In genomic region chr3:57592306-57592705, GRCh38 we compare ENCODE assay signal across 32 cellular contexts. TPM values are rescaled to one million over a fixed set of nuclear protein-coding genes. Genes with fewer than 3 reads are reported as not detected.
DNase-seq lines count a peak whose midpoint lies in the region; ATAC-seq, FAIRE-seq and TF ChIP-seq lines count a peak whose summit lies in the region.
"Had no signal": no experiment of that assay in that cellular context is flagged by ENCODE, and none has a peak within 500 bp of the region (broad histone marks: within the 10 kb centered on the region; RNA-seq: fewer than 3 reads in every experiment).

No MANE protein-coding gene starts in this region.

- peak overlapping the region; percentile 11 for H3K27ac Mint-ChIP-seq in activated CD8-positive, alpha-beta T cell treated with anti-CD3 and anti-CD28 coated beads for 36 hours
- no peak overlapping the region for H3K27ac Mint-ChIP-seq in activated CD8-positive, alpha-beta T cell treated with anti-CD3 and anti-CD28 coated beads, Interleukin-2, amount 10 ng/mL, durations not matched to agents 7 days and 5 days
- H3K27ac Mint-ChIP-seq in memory B cell (peak overlapping the region; percentile 65), type B pancreatic cell (peak overlapping the region; percentile 38)
- H3K27ac Mint-ChIP-seq in CD8-positive, alpha-beta T cell, result no peak overlapping the region
- H3K27ac Mint-ChIP-seq: activated naive CD8-positive, alpha-beta T cell treated with anti-CD3 and anti-CD28 coated beads, Interleukin-2, amount 50 U/mL, for 24 hours; dendritic cell treated with granulocyte-macrophage colony-stimulating factor and Interleukin-4, amounts not matched to agents 40 ng/mL and 50 ng/mL, for 4 days; nephron progenitor cell; T-cell had no signal

- in situ Hi-C loops in GM12878 (cut with MboI), result no loop called here

- no peaks in the 10 kb centered on the region for H3K27me3 Mint-ChIP-seq in activated CD8-positive, alpha-beta T cell treated with anti-CD3 and anti-CD28 coated beads for 36 hours
- H3K27me3 Mint-ChIP-seq in activated CD8-positive, alpha-beta T cell treated with anti-CD3 and anti-CD28 coated beads, Interleukin-2, amount 10 ng/mL, durations not matched to agents 7 days and 5 days (ENCODE audit: low read depth), result no peaks in the 10 kb centered on the region
- H3K27me3 Mint-ChIP-seq in memory B cell (no peaks in the 10 kb centered on the region), type B pancreatic cell (no peaks in the 10 kb centered on the region)
- H3K27me3 Mint-ChIP-seq in CD8-positive, alpha-beta T cell (ENCODE audit: low read depth), result no peaks in the 10 kb centered on the region
- H3K27me3 Mint-ChIP-seq: activated naive CD8-positive, alpha-beta T cell treated with anti-CD3 and anti-CD28 coated beads, Interleukin-2, amount 50 U/mL, for 24 hours; dendritic cell treated with granulocyte-macrophage colony-stimulating factor and Interleukin-4, amounts not matched to agents 40 ng/mL and 50 ng/mL, for 4 days; T-cell had no signal

- TF ChIP-seq CTCF in activated CD8-positive, alpha-beta T cell treated with anti-CD3 and anti-CD28 coated beads for 36 hours (IDR thresholded peaks at IDR 0.05), result no peak
- TF ChIP-seq CTCF in GM12878 (IDR thresholded peaks at IDR 0.05 in 2 of 3, conservative IDR thresholded peaks at IDR 0.05 in 1 of 3; ENCODE audit: control insufficient read depth in 2 of 3, extremely low read depth in 1 of 3, insufficient read depth in 1 of 3, low read depth in 3 of 3, low read length in 3 of 3), result no peak
- TF ChIP-seq CTCF in type B pancreatic cell (conservative IDR thresholded peaks at IDR 0.05), result no peak
- no peak for TF ChIP-seq CTCF in CD8-positive, alpha-beta T cell (IDR thresholded peaks at IDR 0.05)
- TF ChIP-seq CTCF in sigmoid colon (IDR thresholded peaks at IDR 0.05), result no peak
- no peak for TF ChIP-seq CTCF in kidney (IDR thresholded peaks at IDR 0.05; ENCODE audit: borderline replicate concordance, extremely low read depth, insufficient read depth)

- H3K4me3 ChIP-seq in GM12878 (no peak overlapping the region), sigmoid colon (no peak overlapping the region), kidney (ENCODE audit: low read length in 2 of 2) (no peak overlapping the region)
- no peak overlapping the region for H3K4me3 ChIP-seq in CD8-positive, alpha-beta T cell (ENCODE audit: low read depth, low read length)
- H3K4me3 ChIP-seq: prostate gland, skin epidermis, upper lobe of left lung had no signal

- H3K79me2 ChIP-seq in GM12878 (ENCODE audit: control insufficient read depth, insufficient read depth, low read length), result peaks cover 85% of the 10 kb centered on the region

- H3K36me3 ChIP-seq in GM12878 (ENCODE audit: control insufficient read depth in 2 of 2, insufficient read depth in 2 of 2, low read length in 1 of 2), result peaks cover 0 to 2% of the 10 kb centered on the region in 2 experiments; a peak in 1 of 4 replicates
- H3K36me3 ChIP-seq in CD8-positive, alpha-beta T cell (ENCODE audit: insufficient read depth, low read length), result no peaks in the 10 kb centered on the region
- H3K36me3 ChIP-seq in sigmoid colon, result no peaks in the 10 kb centered on the region
- H3K36me3 ChIP-seq in kidney (ENCODE audit: control insufficient read depth in 1 of 2, insufficient read depth in 2 of 2, low read length in 2 of 2), result no peaks in the 10 kb centered on the region
- H3K36me3 ChIP-seq: prostate gland had no signal

- WGBS in GM12878 (ENCODE audit: insufficient coverage, insufficient replicate concordance, low lambda C conversion rate, missing lambda C conversion rate), result 70% methylated on average over 6 of the region's 6 CpGs
- 69 to 70% methylated on average over 6 of the region's 6 CpGs for WGBS in sigmoid colon, 2 donors

- DNase-seq in activated CD8-positive, alpha-beta T cell treated with anti-CD3 and anti-CD28 coated beads for 36 hours, result no peak
- DNase-seq in activated CD8-positive, alpha-beta T cell treated with anti-CD3 and anti-CD28 coated beads, Interleukin-2, amount 10 ng/mL, durations not matched to agents 7 days and 5 days, result no peak
- no peak for DNase-seq in GM12878 (ENCODE audit: low read depth, low spot score)
- DNase-seq in memory B cell (ENCODE audit: low spot score in 2 of 2), result no peak
- no peak for DNase-seq in type B pancreatic cell (ENCODE audit: extremely low spot score, unreplicated experiment)
- no peak for DNase-seq in CD8-positive, alpha-beta T cell
- no peak for DNase-seq in sigmoid colon
- DNase-seq in kidney, result no peak
- DNase-seq: 8988T; activated CD4-positive, alpha-beta T cell treated with anti-CD3 and anti-CD28 coated beads for 48 hours; activated effector memory CD4-positive, alpha-beta T cell treated with anti-CD3 and anti-CD28 coated beads, Interleukin-2, amount 50 U/mL, for 16 hours; activated naive CD8-positive, alpha-beta T cell treated with anti-CD3 and anti-CD28 coated beads, Interleukin-2, amount 50 U/mL, for 24 hours; EL; NCI-H1105 treated with DMSO at 0.1 percent for 48 hours; NCI-H2107; NCI-H524 treated with DMSO at 0.1 percent for 48 hours; nephron progenitor cell; OCI-M1; SHP77 treated with DMSO at 0.1 percent for 48 hours; stimulated activated CD4-positive, alpha-beta T cell treated with anti-CD3 and anti-CD28 coated beads, Interleukin-2, amount 100 ng/mL, for 48 hours; stimulated activated naive CD4-positive, alpha-beta T cell treated with Interleukin-2 at 50 U/mL for 16 hours; T-cell; upper lobe of left lung had no signal

- CTCF ChIA-PET in activated CD8-positive, alpha-beta T cell treated with anti-CD3 and anti-CD28 coated beads for 36 hours (lab: Charles Lee), result interaction anchor here (1.1 kb wide), 1 partner anchor 36 kb away, joined by 3 read pairs; the partner anchor contains the start of gene PDE12
- CTCF ChIA-PET in activated CD8-positive, alpha-beta T cell treated with anti-CD3 and anti-CD28 coated beads, Interleukin-2, amount 10 ng/mL, durations not matched to agents 7 days and 5 days (lab: Charles Lee), result no interaction called here
- CTCF ChIA-PET in GM12878 (lab: Yijun Ruan, JAX), result interaction anchor here (1.0 to 2.2 kb wide), 2 partner anchors 97 to 195 kb away, joined by 3 to 8 read pairs; no protein-coding TSS in a partner anchor
- CTCF ChIA-PET in CD8-positive, alpha-beta T cell (lab: Charles Lee), result interaction anchor here (1.3 kb wide), 1 partner anchor 36 kb away, joined by 3 read pairs; the partner anchor contains the start of gene PDE12

- no peak overlapping the region for H2AFZ ChIP-seq in GM12878 (ENCODE audit: control insufficient read depth, low read depth, low read length)

- no peak overlapping the region for H3K4me3 Mint-ChIP-seq in activated CD8-positive, alpha-beta T cell treated with anti-CD3 and anti-CD28 coated beads for 36 hours
- no peak overlapping the region for H3K4me3 Mint-ChIP-seq in activated CD8-positive, alpha-beta T cell treated with anti-CD3 and anti-CD28 coated beads, Interleukin-2, amount 10 ng/mL, durations not matched to agents 7 days and 5 days
- H3K4me3 Mint-ChIP-seq in memory B cell, result no peak overlapping the region
- H3K4me3 Mint-ChIP-seq in type B pancreatic cell, result peak overlapping the region; percentile 59
- H3K4me3 Mint-ChIP-seq in CD8-positive, alpha-beta T cell, result no peak overlapping the region
- H3K4me3 Mint-ChIP-seq: activated naive CD8-positive, alpha-beta T cell treated with anti-CD3 and anti-CD28 coated beads, Interleukin-2, amount 50 U/mL, for 24 hours; dendritic cell treated with granulocyte-macrophage colony-stimulating factor and Interleukin-4, amounts not matched to agents 40 ng/mL and 50 ng/mL, for 4 days; nephron progenitor cell; T-cell had no signal

- POLR2A ChIA-PET in activated CD8-positive, alpha-beta T cell treated with anti-CD3 and anti-CD28 coated beads for 36 hours (lab: Charles Lee), result no interaction called here
- POLR2A ChIA-PET in activated CD8-positive, alpha-beta T cell treated with anti-CD3 and anti-CD28 coated beads, Interleukin-2, amount 10 ng/mL, durations not matched to agents 7 days and 5 days (lab: Charles Lee), result interaction anchor here (0.5 to 1.7 kb wide), 2 partner anchors 84 to 101 kb away, joined by 3 to 4 read pairs; partner anchors contain the start of gene DENND6A
- POLR2A ChIA-PET in GM12878 (lab: Charles Lee), result interaction anchor here (0.9 to 1.5 kb wide), 2 partner anchors 35 to 79 kb away, joined by 3 to 4 read pairs; no protein-coding TSS in a partner anchor
- POLR2A ChIA-PET in CD8-positive, alpha-beta T cell (lab: Charles Lee), result interaction anchor here (0.6 to 3.0 kb wide), 3 partner anchors 13 to 37 kb away, joined by 3 to 9 read pairs (median 3); partner anchors contain the start of gene PDE12

- H3K27ac ChIP-seq in GM12878 (ENCODE audit: control insufficient read depth, insufficient read depth), result no peak overlapping the region
- no peak overlapping the region for H3K27ac ChIP-seq in CD8-positive, alpha-beta T cell (ENCODE audit: low read depth, low read length)
- peak overlapping the region in 1 of 4 donors; percentile 7 for H3K27ac ChIP-seq in sigmoid colon
- no peak overlapping the region for H3K27ac ChIP-seq in kidney (ENCODE audit: low read depth in 2 of 2, low read length in 2 of 2)
- H3K27ac ChIP-seq: prostate gland, skin epidermis, upper lobe of left lung had no signal

- intact Hi-C loops in activated CD8-positive, alpha-beta T cell treated with anti-CD3 and anti-CD28 coated beads for 36 hours (cut with micrococcal nuclease), result no loop called here
- intact Hi-C loops in GM12878 (cut with micrococcal nuclease; ENCODE audit: unreplicated experiment) (no loop called here), sigmoid colon (cut with DNase I) (no loop called here), kidney (cut with DNase I) (no loop called here)
- intact Hi-C loops in CD8-positive, alpha-beta T cell (cut with DNase I, micrococcal nuclease), result loop anchor here (10.0 kb wide), 2 partner anchors 198 to 798 kb away; no protein-coding TSS in a partner anchor

- H3K9me3 ChIP-seq in GM12878 (replicated peaks; ENCODE audit: control insufficient read depth, insufficient read depth, low read length), result no peaks in the 10 kb centered on the region
- no peaks in the 10 kb centered on the region for H3K9me3 ChIP-seq in CD8-positive, alpha-beta T cell (ENCODE audit: low read length)
- H3K9me3 ChIP-seq in sigmoid colon, result no peaks in the 10 kb centered on the region
- H3K9me3 ChIP-seq in kidney (ENCODE audit: control insufficient read depth in 1 of 2, low read length in 2 of 2), result no peaks in the 10 kb centered on the region
- H3K9me3 ChIP-seq: prostate gland, upper lobe of left lung had no signal

- RAD21 ChIA-PET in GM12878 (lab: Charles Lee; ENCODE audit: unreplicated experiment), result no interaction called here

- peaks cover 30% of the 10 kb centered on the region for H3K36me3 Mint-ChIP-seq in activated CD8-positive, alpha-beta T cell treated with anti-CD3 and anti-CD28 coated beads for 36 hours (ENCODE audit: low read depth)
- H3K36me3 Mint-ChIP-seq in activated CD8-positive, alpha-beta T cell treated with anti-CD3 and anti-CD28 coated beads, Interleukin-2, amount 10 ng/mL, durations not matched to agents 7 days and 5 days (ENCODE audit: low read depth), result peaks cover 25% of the 10 kb centered on the region
- H3K36me3 Mint-ChIP-seq in memory B cell (peaks cover 4% of the 10 kb centered on the region), type B pancreatic cell (peaks cover 20% of the 10 kb centered on the region)
- peaks cover 32% of the 10 kb centered on the region for H3K36me3 Mint-ChIP-seq in CD8-positive, alpha-beta T cell

- no peaks in the 10 kb centered on the region for H3K9me3 Mint-ChIP-seq in activated CD8-positive, alpha-beta T cell treated with anti-CD3 and anti-CD28 coated beads for 36 hours
- H3K9me3 Mint-ChIP-seq in activated CD8-positive, alpha-beta T cell treated with anti-CD3 and anti-CD28 coated beads, Interleukin-2, amount 10 ng/mL, durations not matched to agents 7 days and 5 days (ENCODE audit: insufficient read depth), result no peaks in the 10 kb centered on the region
- H3K9me3 Mint-ChIP-seq in memory B cell (no peaks in the 10 kb centered on the region), type B pancreatic cell (no peaks in the 10 kb centered on the region)
- H3K9me3 Mint-ChIP-seq in CD8-positive, alpha-beta T cell, result no peaks in the 10 kb centered on the region
- H3K9me3 Mint-ChIP-seq: activated naive CD8-positive, alpha-beta T cell treated with anti-CD3 and anti-CD28 coated beads, Interleukin-2, amount 50 U/mL, for 24 hours; dendritic cell treated with granulocyte-macrophage colony-stimulating factor and Interleukin-4, amounts not matched to agents 40 ng/mL and 50 ng/mL, for 4 days; nephron progenitor cell; T-cell had no signal

- no TSS peak for BruUV-seq in GM12878 (replicated peaks; lab: Mats Ljungman, UMichigan)

- H3K4me1 Mint-ChIP-seq in activated CD8-positive, alpha-beta T cell treated with anti-CD3 and anti-CD28 coated beads for 36 hours (ENCODE audit: low read depth), result peaks cover 35% of the 10 kb centered on the region
- H3K4me1 Mint-ChIP-seq in activated CD8-positive, alpha-beta T cell treated with anti-CD3 and anti-CD28 coated beads, Interleukin-2, amount 10 ng/mL, durations not matched to agents 7 days and 5 days (ENCODE audit: low read depth), result peaks cover 36% of the 10 kb centered on the region
- H3K4me1 Mint-ChIP-seq in memory B cell (peaks cover 23% of the 10 kb centered on the region), type B pancreatic cell (ENCODE audit: unreplicated experiment) (peaks cover 25% of the 10 kb centered on the region)
- peaks cover 51% of the 10 kb centered on the region for H3K4me1 Mint-ChIP-seq in CD8-positive, alpha-beta T cell (ENCODE audit: low read depth)

- FAIRE-seq in GM12878 (lab: Jason Lieb, UNC) (no peak), kidney (lab: Jason Lieb, UNC) (no peak)
- FAIRE-seq: bronchial epithelial cell, frontal cortex, GM18507 had no signal

- SMC1A ChIA-PET in GM12878 (lab: Charles Lee; ENCODE audit: uncharacterized antibody, unreplicated experiment), result interaction anchor here (1.7 kb wide), 1 partner anchor 20 kb away, joined by 5 read pairs; no protein-coding TSS in a partner anchor

- no peak for TF ChIP-seq RAD21 in GM12878 (IDR thresholded peaks at IDR 0.05; ENCODE audit: insufficient read depth, low read depth, low read length)

- H3K27me3 ChIP-seq in GM12878 (replicated peaks in 1 of 2; ENCODE audit: control insufficient read depth in 2 of 2, insufficient read depth in 2 of 2, low read length in 1 of 2), result no peaks in the 10 kb centered on the region
- H3K27me3 ChIP-seq in CD8-positive, alpha-beta T cell (ENCODE audit: insufficient read depth, low read length), result no peaks in the 10 kb centered on the region
- H3K27me3 ChIP-seq in sigmoid colon, result no peaks in the 10 kb centered on the region
- H3K27me3 ChIP-seq: upper lobe of left lung had no signal

- H3K4me2 ChIP-seq in GM12878 (ENCODE audit: control insufficient read depth, insufficient read depth), result peak overlapping the region; percentile 47; the same call in 1 of the 2 replicates

- H4K20me1 ChIP-seq in GM12878 (ENCODE audit: control insufficient read depth, insufficient read depth), result no peaks in the 10 kb centered on the region

- TF ChIP-seq EP300 in GM12878 (IDR thresholded peaks at IDR 0.05; ENCODE audit: borderline replicate concordance in 1 of 2, control insufficient read depth in 1 of 2, low read depth in 2 of 2, low read length in 2 of 2) (no peak), sigmoid colon (IDR thresholded peaks at IDR 0.05) (no peak)

- H3K9ac ChIP-seq in GM12878 (ENCODE audit: control insufficient read depth, insufficient read depth, low read length) (no peak overlapping the region), kidney (ENCODE audit: low read length in 2 of 2) (no peak overlapping the region)

- H3K4me1 ChIP-seq in GM12878 (ENCODE audit: control insufficient read depth, insufficient read depth, low read length), result no peaks in the 10 kb centered on the region; the same call in 1 of the 2 replicates
- H3K4me1 ChIP-seq in CD8-positive, alpha-beta T cell (ENCODE audit: insufficient read depth, low read length), result peaks cover 37% of the 10 kb centered on the region
- peaks cover 0 to 50% (median 44%) of the 10 kb centered on the region in 4 donors for H3K4me1 ChIP-seq in sigmoid colon
- peaks cover 7 to 10% of the 10 kb centered on the region in 2 donors for H3K4me1 ChIP-seq in kidney (ENCODE audit: control insufficient read depth in 1 of 2, insufficient read depth in 1 of 2, low read depth in 1 of 2, low read length in 2 of 2)
- H3K4me1 ChIP-seq: prostate gland had no signal

- ATAC-seq in activated CD8-positive, alpha-beta T cell treated with anti-CD3 and anti-CD28 coated beads for 36 hours, result no peak
- ATAC-seq in activated CD8-positive, alpha-beta T cell treated with anti-CD3 and anti-CD28 coated beads, Interleukin-2, amount 10 ng/mL, durations not matched to agents 7 days and 5 days, result no peak
- no peak for ATAC-seq in GM12878
- no peak for ATAC-seq in memory B cell (ENCODE audit: low read depth)
- ATAC-seq in CD8-positive, alpha-beta T cell, result no peak
- ATAC-seq: activated naive CD8-positive, alpha-beta T cell treated with anti-CD3 and anti-CD28 coated beads, Interleukin-2, amount 50 U/mL, for 24 hours; HCT116; T-cell had no signal

- no peak for TF ChIP-seq POLR2A in GM12878 (IDR thresholded peaks at IDR 0.05; ENCODE audit: low read depth, low read length)
- TF ChIP-seq POLR2A in sigmoid colon (IDR thresholded peaks at IDR 0.05), result no peak

RNA-seq across cellular contexts. Expression of gene ARF4, which starts 4.8 kb away (rescaled TPM):
- total RNA-seq in activated CD8-positive, alpha-beta T cell treated with anti-CD3 and anti-CD28 coated beads for 36 hours, result 10 to 100 TPM; 52.0 to 55.2 TPM
- total RNA-seq in activated CD8-positive, alpha-beta T cell treated with anti-CD3 and anti-CD28 coated beads, Interleukin-2, amount 10 ng/mL, durations not matched to agents 7 days and 5 days, result 10 to 100 TPM; 51.0 to 52.9 TPM
- 19.6 and 20.3 TPM in 2 replicates for total RNA-seq in GM12878 (2013; cell fraction: nucleolus; rRNA removed)
- total RNA-seq in GM12878 (2014; rRNA removed) (70.3 and 80.2 TPM in 2 replicates), GM12878 (2014; rRNA removed; fragmentation: Illumina TruSeq; extraction: Trizol) (74.8 and 78.4 TPM in 2 replicates), GM12878 (2021) (65.6 and 66.2 TPM in 2 replicates), type B pancreatic cell (ENCODE audit: low replicate concordance) (132 and 188 TPM in 2 replicates), sigmoid colon (10 to 100 TPM; 88.1 to 96.9 (median 89.3) TPM), kidney (123 TPM)
- 72.1 TPM for polyA plus RNA-seq in GM12878 (2011; ENCODE audit: low read depth)
- polyA plus RNA-seq in GM12878 (2011; rRNA removed) (122 and 173 TPM in 2 replicates), GM12878 (2014; fragmentation: Illumina TruSeq; extraction: Trizol) (133 and 164 TPM in 2 replicates), GM12878 (2014; fragmentation: Nextera tagmentation; extraction: Ambion mirVana) (100 to 1,000 TPM; 166 to 283 TPM), GM12878 (2014; rRNA removed) (76.8 and 82.5 TPM in 2 replicates), GM12878 (2016; fragmentation: Nextera tagmentation; extraction: Ambion mirVana) (100 to 1,000 TPM; 201 to 203 TPM), sigmoid colon (100 to 1,000 TPM; 162 to 290 (median 168) TPM), kidney (ENCODE audit: insufficient read depth, low read depth, low replicate concordance) (131 TPM)
- polyA plus RNA-seq in GM12878 (2011; cell fraction: cytosol; rRNA removed), result 77.5 and 80.1 TPM in 2 replicates
- 40.6 and 41.4 TPM in 2 replicates for polyA plus RNA-seq in GM12878 (2011; cell fraction: nucleus; rRNA removed)
- polyA plus RNA-seq in GM12878 (2012), result 110 and 114 TPM in 2 replicates
- 72.1 and 96.6 TPM in 2 replicates for polyA minus RNA-seq in GM12878 (2011; rRNA and poly(A)+ RNA removed)
- polyA minus RNA-seq in GM12878 (2011; cell fraction: cytosol; rRNA and poly(A)+ RNA removed), result 35.2 and 38.9 TPM in 2 replicates
- 59.5 and 88.8 TPM in 2 replicates for polyA minus RNA-seq in GM12878 (2011; cell fraction: nucleus; rRNA and poly(A)+ RNA removed)
- 10 to 100 TPM; 72.7 to 73.5 TPM for total RNA-seq in CD8-positive, alpha-beta T cell

RNA-seq across cellular contexts. Expression of gene PDE12, which starts 36.2 kb away (rescaled TPM):
- 10 to 100 TPM; 25.4 to 29.9 TPM for total RNA-seq in activated CD8-positive, alpha-beta T cell treated with anti-CD3 and anti-CD28 coated beads for 36 hours
- total RNA-seq in activated CD8-positive, alpha-beta T cell treated with anti-CD3 and anti-CD28 coated beads, Interleukin-2, amount 10 ng/mL, durations not matched to agents 7 days and 5 days, result 10 to 100 TPM; 27.8 to 31.2 TPM
- total RNA-seq in GM12878 (2013; cell fraction: nucleolus; rRNA removed), result 33.1 and 33.3 TPM in 2 replicates
- 20.5 and 22.4 TPM in 2 replicates for total RNA-seq in GM12878 (2014; rRNA removed)
- 10.7 TPM in 2 replicates for total RNA-seq in GM12878 (2014; rRNA removed; fragmentation: Illumina TruSeq; extraction: Trizol)
- total RNA-seq in GM12878 (2021), result 23.0 and 26.1 TPM in 2 replicates
- polyA plus RNA-seq in GM12878 (2011; ENCODE audit: low read depth), result 3.0 TPM
- 15.7 and 18.3 TPM in 2 replicates for polyA plus RNA-seq in GM12878 (2011; rRNA removed)
- polyA plus RNA-seq in GM12878 (2011; cell fraction: cytosol; rRNA removed), result 18.9 and 22.9 TPM in 2 replicates
- polyA plus RNA-seq in GM12878 (2011; cell fraction: nucleus; rRNA removed), result 11.1 and 15.4 TPM in 2 replicates
- polyA plus RNA-seq in GM12878 (2012), result 6.9 and 7.5 TPM in 2 replicates
- 10.2 and 11.2 TPM in 2 replicates for polyA plus RNA-seq in GM12878 (2014; fragmentation: Illumina TruSeq; extraction: Trizol)
- 10 to 100 TPM in 1 of 2 experiments, 1 to 10 TPM in 1; 3.0 to 10.1 TPM for polyA plus RNA-seq in GM12878 (2014; fragmentation: Nextera tagmentation; extraction: Ambion mirVana)
- 16.5 and 17.3 TPM in 2 replicates for polyA plus RNA-seq in GM12878 (2014; rRNA removed)
- 10 to 100 TPM; 20.8 to 20.9 TPM for polyA plus RNA-seq in GM12878 (2016; fragmentation: Nextera tagmentation; extraction: Ambion mirVana)
- 37.7 and 42.8 TPM in 2 replicates for polyA minus RNA-seq in GM12878 (2011; rRNA and poly(A)+ RNA removed)
- 20.2 and 21.3 TPM in 2 replicates for polyA minus RNA-seq in GM12878 (2011; cell fraction: cytosol; rRNA and poly(A)+ RNA removed)
- 16.9 and 30.1 TPM in 2 replicates for polyA minus RNA-seq in GM12878 (2011; cell fraction: nucleus; rRNA and poly(A)+ RNA removed)
- total RNA-seq in type B pancreatic cell (ENCODE audit: low replicate concordance), result 20.4 and 23.7 TPM in 2 replicates
- 10 to 100 TPM; 44.8 to 45.9 TPM for total RNA-seq in CD8-positive, alpha-beta T cell
- total RNA-seq in sigmoid colon, result 10 to 100 TPM; 11.4 to 17.9 (median 12.4) TPM
- 1 to 10 TPM; 4.8 to 7.4 (median 7.4) TPM for polyA plus RNA-seq in sigmoid colon
- 21.1 TPM for total RNA-seq in kidney
- polyA plus RNA-seq in kidney (ENCODE audit: insufficient read depth, low read depth, low replicate concordance), result 6.1 TPM

RNA-seq across cellular contexts. Expression of gene DNAH12, which starts 48.2 kb away (rescaled TPM):
- under 1 TPM in 1 of 2 experiments, not detected in 1; 0.07 TPM for total RNA-seq in activated CD8-positive, alpha-beta T cell treated with anti-CD3 and anti-CD28 coated beads for 36 hours
- total RNA-seq in activated CD8-positive, alpha-beta T cell treated with anti-CD3 and anti-CD28 coated beads, Interleukin-2, amount 10 ng/mL, durations not matched to agents 7 days and 5 days, result under 1 TPM in 1 of 2 experiments, not detected in 1; 0.05 TPM
- total RNA-seq in GM12878 (2013; cell fraction: nucleolus; rRNA removed), result 0.25 and 0.47 TPM in 2 replicates
- total RNA-seq in GM12878 (2014; rRNA removed) (under 0.01 and 0.11 TPM in 2 replicates), GM12878 (2014; rRNA removed; fragmentation: Illumina TruSeq; extraction: Trizol) (0.05 and 0.09 TPM in 2 replicates), GM12878 (2021) (0.05 and 0.19 TPM in 2 replicates), type B pancreatic cell (ENCODE audit: low replicate concordance) (0.29 and 0.87 TPM in 2 replicates), sigmoid colon (under 1 TPM in 2 of 4 donors, not detected in 2; 0.27 to 0.28 TPM), kidney (0.38 TPM)
- 0.05 TPM for polyA plus RNA-seq in GM12878 (2011; ENCODE audit: low read depth)
- polyA plus RNA-seq in GM12878 (2011; rRNA removed) (0.05 and 0.27 TPM in 2 replicates), GM12878 (2014; fragmentation: Illumina TruSeq; extraction: Trizol) (0.10 and 0.13 TPM in 2 replicates), GM12878 (2014; fragmentation: Nextera tagmentation; extraction: Ambion mirVana) (under 1 TPM; 0.10 to 0.16 TPM), GM12878 (2014; rRNA removed) (0.03 and 0.06 TPM in 2 replicates), GM12878 (2016; fragmentation: Nextera tagmentation; extraction: Ambion mirVana) (under 1 TPM; 0.07 to 0.35 TPM), sigmoid colon (under 1 TPM in 1 of 3 donors, not detected in 2; 0.16 TPM), kidney (ENCODE audit: insufficient read depth, low read depth, low replicate concordance) (not detected)
- not detected in 2 replicates for polyA plus RNA-seq in GM12878 (2011; cell fraction: cytosol; rRNA removed)
- 0.01 and 0.04 TPM in 2 replicates for polyA plus RNA-seq in GM12878 (2011; cell fraction: nucleus; rRNA removed)
- 0.15 TPM in 1 of 2 replicates, not detected in the other for polyA plus RNA-seq in GM12878 (2012)
- polyA minus RNA-seq in GM12878 (2011; rRNA and poly(A)+ RNA removed), result 0.05 and 0.07 TPM in 2 replicates
- not detected in 2 replicates for polyA minus RNA-seq in GM12878 (2011; cell fraction: cytosol; rRNA and poly(A)+ RNA removed)
- 0.10 and 0.12 TPM in 2 replicates for polyA minus RNA-seq in GM12878 (2011; cell fraction: nucleus; rRNA and poly(A)+ RNA removed)
- total RNA-seq in CD8-positive, alpha-beta T cell, result under 1 TPM; 0.08 to 0.27 TPM
- total RNA-seq: kidney epithelial cell had no signal
- polyA plus RNA-seq: BJ had no signal

Comparison
In these comparisons a context has a peak if more than half of its experiments do, and no peak if none do; other contexts are left out.
1. H3K27ac Mint-ChIP-seq: peak in activated CD8-positive, alpha-beta T cell treated with anti-CD3 and anti-CD28 coated beads for 36 hours (single experiment), memory B cell (single experiment) and type B pancreatic cell (single experiment); none in activated CD8-positive, alpha-beta T cell treated with anti-CD3 and anti-CD28 coated beads, Interleukin-2, amount 10 ng/mL, durations not matched to agents 7 days and 5 days (single experiment) and CD8-positive, alpha-beta T cell (single experiment).
2. intact Hi-C loops: an anchor here in CD8-positive, alpha-beta T cell (10.0 kb wide); none called in activated CD8-positive, alpha-beta T cell treated with anti-CD3 and anti-CD28 coated beads for 36 hours, GM12878, sigmoid colon and kidney.